Comparison of ENCODE assay signal across 22 cellular contexts in genomic region chr6:52326540-52327364, GRCh38. TPM values are rescaled to one million over a fixed set of nuclear protein-coding genes. Genes with fewer than 3 reads are reported as not detected.
DNase-seq lines count a peak whose midpoint lies in the region; FAIRE-seq and TF ChIP-seq lines count a peak whose summit lies in the region.
"Had no signal": no experiment of that assay in that cellular context is flagged by ENCODE, and none has a peak within 500 bp of the region (broad histone marks: within the 10 kb centered on the region; RNA-seq: fewer than 3 reads in every experiment).

No MANE protein-coding gene starts in this region.

- peak overlapping the region in 7 of 11 experiments; percentile 4 to 34 (median 22); a peak in 10 of 22 replicates for H3K4me2 ChIP-seq in BLaER1 treated with 17β-estradiol and CSF1 and Interleukin-3, amounts not matched to agents 10 nM and 100 nM
- peak overlapping the region; percentile 20 for H3K4me2 ChIP-seq in neural progenitor cell

- H4K20me1 ChIP-seq in BLaER1 treated with 17β-estradiol and CSF1 and Interleukin-3, amounts not matched to agents 10 nM and 100 nM: no peaks in the 10 kb centered on the region
- no peaks in the 10 kb centered on the region for H4K20me1 ChIP-seq in neural progenitor cell (ENCODE audit: low read depth)

- no peak overlapping the region for H3K9ac ChIP-seq in BLaER1 treated with 17β-estradiol and CSF1 and Interleukin-3, amounts not matched to agents 10 nM and 100 nM
- no peak overlapping the region for H3K9ac ChIP-seq in HUES48 (ENCODE audit: low read depth, low read length)
- no peak overlapping the region for H3K9ac ChIP-seq in endodermal cell (ENCODE audit: extremely low read depth, low read length, poor library complexity, severe bottlenecking)
- no peak overlapping the region for H3K9ac ChIP-seq in neural progenitor cell

- H3K9me3 Mint-ChIP-seq in endodermal cell: peaks cover 6% of the 10 kb centered on the region
- no peaks in the 10 kb centered on the region for H3K9me3 Mint-ChIP-seq in neural progenitor cell
- H3K9me3 Mint-ChIP-seq: activated CD4-positive, alpha-beta T cell treated with anti-CD3 and anti-CD28 coated beads, Interleukin-2, amount 10 ng/mL, durations not matched to agents 7 days and 5 days; central memory CD8-positive, alpha-beta T cell; effector memory CD8-positive, alpha-beta T cell; immature natural killer cell had no signal

- H3K27ac Mint-ChIP-seq in endodermal cell: peak overlapping the region; percentile 93
- peak overlapping the region; percentile 55 for H3K27ac Mint-ChIP-seq in neural progenitor cell
- H3K27ac Mint-ChIP-seq: activated CD4-positive, alpha-beta T cell treated with anti-CD3 and anti-CD28 coated beads, Interleukin-2, amount 10 ng/mL, durations not matched to agents 7 days and 5 days; effector memory CD8-positive, alpha-beta T cell had no signal

- H3K4me1 Mint-ChIP-seq in endodermal cell: peaks cover 35% of the 10 kb centered on the region
- H3K4me1 Mint-ChIP-seq in neural progenitor cell: peaks cover 42% of the 10 kb centered on the region
- H3K4me1 Mint-ChIP-seq: central memory CD8-positive, alpha-beta T cell had no signal

- H2AFZ ChIP-seq in neural progenitor cell (replicated peaks): no peak overlapping the region

- intact Hi-C loops in posterior vena cava (cut with DNase I): no loop called here

- H3K27me3 Mint-ChIP-seq in endodermal cell (ENCODE audit: insufficient read depth) (no peaks in the 10 kb centered on the region), neural progenitor cell (ENCODE audit: insufficient read depth, low read depth) (no peaks in the 10 kb centered on the region)
- H3K27me3 Mint-ChIP-seq: central memory CD8-positive, alpha-beta T cell; effector memory CD8-positive, alpha-beta T cell had no signal

- DNase-seq in endodermal cell (no peak), neural progenitor cell (ENCODE audit: low spot score) (no peak), AML-193 (lab: John Stamatoyannopoulos, UW) (no peak), posterior vena cava (ENCODE audit: low spot score) (no peak), GM12892 (ENCODE audit: insufficient read length) (no peak)
- no peak for DNase-seq in activated CD8-positive, alpha-beta memory T cell treated with anti-CD3 and anti-CD28 coated beads, Interleukin-2, amount 50 U/mL, for 4 hours
- DNase-seq: activated CD4-positive, alpha-beta T cell treated with anti-CD3 and anti-CD28 coated beads, Interleukin-2, amount 10 ng/mL, durations not matched to agents 7 days and 5 days; activated naive CD4-positive, alpha-beta T cell; effector memory CD8-positive, alpha-beta T cell; immature natural killer cell; Kasumi-1; NCI-H1048; NCI-H2029; NCI-H510A; psoas muscle; SHP77 treated with DMSO at 0.1 percent for 48 hours; spleen had no signal

- TF ChIP-seq CTCF in endodermal cell (conservative IDR thresholded peaks at IDR 0.05): no peak
- no peak for TF ChIP-seq CTCF in neural progenitor cell (IDR thresholded peaks at IDR 0.05)

- no peak overlapping the region for H3K27ac ChIP-seq in BLaER1 treated with 17β-estradiol and CSF1 and Interleukin-3, amounts not matched to agents 10 nM and 100 nM
- H3K27ac ChIP-seq in HUES48 (ENCODE audit: low read depth, low read length) (peak overlapping the region; percentile 89), endodermal cell (ENCODE audit: low read depth, low read length) (no peak overlapping the region), neural progenitor cell (peak overlapping the region; percentile 78)
- H3K27ac ChIP-seq: psoas muscle, spleen, vagina had no signal

- TF ChIP-seq POLR2A in GM12892 (IDR thresholded peaks at IDR 0.05; ENCODE audit: low read depth, low read length): no peak

- H3K27me3 ChIP-seq in BLaER1 treated with 17β-estradiol and CSF1 and Interleukin-3, amounts not matched to agents 10 nM and 100 nM: no peaks in the 10 kb centered on the region
- H3K27me3 ChIP-seq in HUES48 (ENCODE audit: control insufficient read depth, insufficient read depth, low read length) (no peaks in the 10 kb centered on the region), endodermal cell (ENCODE audit: control insufficient read depth, insufficient read depth, low read length, poor library complexity, severe bottlenecking) (no peaks in the 10 kb centered on the region), neural progenitor cell (peaks cover 3% of the 10 kb centered on the region)
- H3K27me3 ChIP-seq: spleen, vagina had no signal

- H3K36me3 ChIP-seq in BLaER1 treated with 17β-estradiol and CSF1 and Interleukin-3, amounts not matched to agents 10 nM and 100 nM: no peaks in the 10 kb centered on the region
- H3K36me3 ChIP-seq in HUES48 (ENCODE audit: control insufficient read depth, insufficient read depth, low read length): no peaks in the 10 kb centered on the region
- H3K36me3 ChIP-seq in endodermal cell (ENCODE audit: control insufficient read depth, insufficient read depth, low read length): no peaks in the 10 kb centered on the region
- no peaks in the 10 kb centered on the region for H3K36me3 ChIP-seq in neural progenitor cell
- H3K36me3 ChIP-seq: spleen, vagina had no signal

- H3K9me3 ChIP-seq in BLaER1 treated with 17β-estradiol and CSF1 and Interleukin-3, amounts not matched to agents 10 nM and 100 nM (replicated peaks in 1 of 11): no peaks in the 10 kb centered on the region
- H3K9me3 ChIP-seq in HUES48 (ENCODE audit: control insufficient read depth, insufficient read depth, low read length): no peaks in the 10 kb centered on the region
- peaks cover 8% of the 10 kb centered on the region for H3K9me3 ChIP-seq in endodermal cell (ENCODE audit: control insufficient read depth, low read length)
- no peaks in the 10 kb centered on the region for H3K9me3 ChIP-seq in neural progenitor cell (ENCODE audit: low read depth)
- H3K9me3 ChIP-seq: psoas muscle, spleen, vagina had no signal

- no peaks in the 10 kb centered on the region for H3K36me3 Mint-ChIP-seq in endodermal cell (ENCODE audit: low read depth)
- no peaks in the 10 kb centered on the region for H3K36me3 Mint-ChIP-seq in neural progenitor cell
- H3K36me3 Mint-ChIP-seq: immature natural killer cell had no signal

- FAIRE-seq in GM12892 (lab: Jason Lieb, UNC): no peak

- WGBS in endodermal cell (ENCODE audit: insufficient coverage in 1 of 2, insufficient read length in 1 of 2), 2 experiments: 91 to 96% methylated on average over 1 to 3 of the region's 3 CpGs

- no peaks in the 10 kb centered on the region for H3K79me2 ChIP-seq in neural progenitor cell (ENCODE audit: low read depth)

- peaks cover 34% of the 10 kb centered on the region for H3F3A ChIP-seq in neural progenitor cell (ENCODE audit: low read depth)

- H3K4me3 Mint-ChIP-seq in endodermal cell: peak overlapping the region; percentile 28
- H3K4me3 Mint-ChIP-seq in neural progenitor cell: no peak overlapping the region
- H3K4me3 Mint-ChIP-seq: activated CD4-positive, alpha-beta T cell treated with anti-CD3 and anti-CD28 coated beads, Interleukin-2, amount 10 ng/mL, durations not matched to agents 7 days and 5 days; central memory CD8-positive, alpha-beta T cell; effector memory CD8-positive, alpha-beta T cell; immature natural killer cell had no signal

- peaks cover 11 to 35% (median 18%) of the 10 kb centered on the region in 10 experiments for H3K4me1 ChIP-seq in BLaER1 treated with 17β-estradiol and CSF1 and Interleukin-3, amounts not matched to agents 10 nM and 100 nM
- peaks cover 14% of the 10 kb centered on the region for H3K4me1 ChIP-seq in HUES48 (ENCODE audit: control insufficient read depth, insufficient read depth, low read length)
- peaks cover 3% of the 10 kb centered on the region for H3K4me1 ChIP-seq in endodermal cell (ENCODE audit: control insufficient read depth, insufficient read depth, low read length)
- H3K4me1 ChIP-seq in neural progenitor cell: peaks cover 25% of the 10 kb centered on the region
- H3K4me1 ChIP-seq: psoas muscle, vagina had no signal

- no peak overlapping the region for H3K4me3 ChIP-seq in BLaER1 treated with 17β-estradiol and CSF1 and Interleukin-3, amounts not matched to agents 10 nM and 100 nM
- peak overlapping the region; percentile 44 for H3K4me3 ChIP-seq in HUES48 (ENCODE audit: low read depth, low read length)
- H3K4me3 ChIP-seq in endodermal cell (ENCODE audit: low read length): no peak overlapping the region
- peak overlapping the region; percentile 2 for H3K4me3 ChIP-seq in neural progenitor cell
- H3K4me3 ChIP-seq: lung, psoas muscle, spleen, vagina had no signal

RNA-seq across cellular contexts. Expression of gene PAQR8, which starts 35.2 kb away (rescaled TPM):
- total RNA-seq in endodermal cell (1 to 10 TPM; 5.9 to 6.7 TPM), neural progenitor cell (ENCODE audit: low replicate concordance) (16.9 and 17.7 TPM in 2 replicates), posterior vena cava (1 to 10 TPM; 3.9 TPM)
- 11.0 TPM for polyA plus RNA-seq in endodermal cell (2013, experiment 1 of 2)
- 11.9 TPM for polyA plus RNA-seq in endodermal cell (2013, experiment 2 of 2)
- 11.2 TPM for polyA plus RNA-seq in GM12892 (2012; ENCODE audit: missing spikeins)

RNA-seq across cellular contexts. Expression of gene MCM3, which starts 42.2 kb away (rescaled TPM):
- 100 to 1,000 TPM; 168 to 172 TPM for total RNA-seq in endodermal cell
- 115 TPM for polyA plus RNA-seq in endodermal cell (2013, experiment 1 of 2)
- 102 TPM for polyA plus RNA-seq in endodermal cell (2013, experiment 2 of 2)
- 224 and 246 TPM in 2 replicates for total RNA-seq in neural progenitor cell (ENCODE audit: low replicate concordance)
- 10 to 100 TPM; 24.5 to 25.6 TPM for total RNA-seq in posterior vena cava
- polyA plus RNA-seq in GM12892 (2012; ENCODE audit: missing spikeins): 119 TPM

Comparison
In these comparisons a context has a peak if more than half of its experiments do, and no peak if none do; other contexts are left out.
1. H3K27ac ChIP-seq: peak in HUES48 (single experiment) and neural progenitor cell (single experiment); none in BLaER1 treated with 17β-estradiol and CSF1 and Interleukin-3, amounts not matched to agents 10 nM and 100 nM (0 of 11) and endodermal cell (single experiment).
2. H3K4me3 ChIP-seq: peak in HUES48 (single experiment) and neural progenitor cell (single experiment); none in BLaER1 treated with 17β-estradiol and CSF1 and Interleukin-3, amounts not matched to agents 10 nM and 100 nM (0 of 10) and endodermal cell (single experiment).